Comparison of ENCODE assay signal across 11 cellular contexts in genomic region chr7:39464350-39465054, GRCh38.
DNase-seq lines count a peak whose midpoint lies in the region; ATAC-seq, FAIRE-seq and TF ChIP-seq lines count a peak whose summit lies in the region.
"Had no signal": no experiment of that assay in that cellular context is flagged by ENCODE, and none has a peak within 500 bp of the region (broad histone marks: within the 10 kb centered on the region; RNA-seq: fewer than 3 reads in every experiment).

No MANE protein-coding gene starts in this region.

- H3K36me3 Mint-ChIP-seq in activated CD4-positive, alpha-beta T cell treated with anti-CD3 and anti-CD28 coated beads for 36 hours (ENCODE audit: low read depth) = no peaks in the 10 kb centered on the region

- no peak for TF ChIP-seq POLR2A in H1 (IDR thresholded peaks at IDR 0.05; ENCODE audit: control extremely low read depth in 1 of 2, low read depth in 2 of 2, low read length in 2 of 2)

- H2BK12ac ChIP-seq in H1 (ENCODE audit: low read depth, low read length) = peak overlapping the region; percentile 77; the same call in 1 of the 2 replicates

- H3K4me1 Mint-ChIP-seq in activated CD4-positive, alpha-beta T cell treated with anti-CD3 and anti-CD28 coated beads for 36 hours = peaks cover 2% of the 10 kb centered on the region

- POLR2A ChIA-PET in H1 (lab: Charles Lee; ENCODE audit: partially characterized antibody) = no interaction called here
- POLR2A ChIA-PET in activated CD4-positive, alpha-beta T cell treated with anti-CD3 and anti-CD28 coated beads for 36 hours (lab: Charles Lee) = no interaction called here

- TF ChIP-seq RAD21 in H1 (IDR thresholded peaks at IDR 0.05 in 1 of 2, conservative IDR thresholded peaks at IDR 0.05 in 1 of 2; ENCODE audit: low read depth in 2 of 2, low read length in 2 of 2) = no peak

- H3K56ac ChIP-seq in H1 (replicated peaks; ENCODE audit: insufficient read length, low read depth, low read length) = no peak overlapping the region

- CTCF ChIA-PET in H1 (lab: Charles Lee; ENCODE audit: partially characterized antibody) = interaction anchor here (0.6 to 3.2 kb wide), 15 partner anchors 10 to 670 kb away, joined by 3 to 49 read pairs (median 4); no protein-coding TSS in a partner anchor
- CTCF ChIA-PET in activated CD4-positive, alpha-beta T cell treated with anti-CD3 and anti-CD28 coated beads for 36 hours (lab: Charles Lee) = interaction anchor here (0.9 to 5.4 kb wide), 8 partner anchors 10 to 662 kb away, joined by 3 to 35 read pairs (median 4); no protein-coding TSS in a partner anchor

- no peaks in the 10 kb centered on the region for H3K23me2 ChIP-seq in H1 (ENCODE audit: low read depth, low read length)

- no peak overlapping the region for H2BK5ac ChIP-seq in H1 (ENCODE audit: low read depth, low read length)

- no peaks in the 10 kb centered on the region for H3K9me3 Mint-ChIP-seq in activated CD4-positive, alpha-beta T cell treated with anti-CD3 and anti-CD28 coated beads for 36 hours (ENCODE audit: low read depth)
- H3K9me3 Mint-ChIP-seq: activated T-helper 2 cell treated with anti-CD3 and anti-CD28 coated beads, Interferon-gamma antibody, Interleukin-2, Interleukin-4, amounts not matched to agents 10 μg/mL and 5 μg/mL and 100 μg/mL, durations not matched to agents 14 hours and 24 hours and 36 hours had no signal

- no peaks in the 10 kb centered on the region for H4K20me1 ChIP-seq in H1 (replicated peaks in 1 of 2; ENCODE audit: control insufficient read depth in 1 of 2, insufficient read depth in 2 of 2, low read length in 2 of 2)

- no peak for TF ChIP-seq CTCF in H1 (IDR thresholded peaks at IDR 0.05; ENCODE audit: control extremely low read depth in 1 of 3, insufficient read depth in 1 of 3, low read depth in 1 of 3, low read length in 3 of 3)

- H3K4me3 ChIP-seq in H1 (ENCODE audit: extremely low read depth in 1 of 4, insufficient read depth in 2 of 4, low read depth in 3 of 4, low read length in 4 of 4) (no peak overlapping the region), skeletal muscle satellite cell (ENCODE audit: low read length) (no peak overlapping the region)

- no peaks in the 10 kb centered on the region for H3K27me3 ChIP-seq in H1 (replicated peaks in 1 of 4; ENCODE audit: control insufficient read depth in 3 of 4, extremely low read depth in 1 of 4, insufficient read depth in 3 of 4, low read length in 3 of 4)
- peaks cover 11% of the 10 kb centered on the region for H3K27me3 ChIP-seq in skeletal muscle satellite cell (ENCODE audit: control insufficient read depth, insufficient read depth, low read length)

- no peak overlapping the region for H2AK5ac ChIP-seq in H1 (ENCODE audit: low read depth, low read length)

- H4K5ac ChIP-seq in H1 (ENCODE audit: insufficient read length, low read depth, low read length) = no peak overlapping the region

- H3K9ac ChIP-seq in H1 (replicated peaks in 1 of 4; ENCODE audit: extremely low read depth in 1 of 4, low read depth in 3 of 4, low read length in 3 of 4) = no peak overlapping the region
- H3K9ac ChIP-seq in skeletal muscle satellite cell (ENCODE audit: low read depth, low read length) = no peak overlapping the region

- 82% methylated on average over 16 of the region's 16 CpGs; no CpG with 5 or more reads in 1 of the 2 experiments for WGBS in H1 (ENCODE audit: extremely low coverage in 1 of 2, insufficient coverage in 1 of 2, insufficient read length in 1 of 2, insufficient replicate concordance in 2 of 2, low coverage in 1 of 2, low lambda C conversion rate in 2 of 2, missing lambda C conversion rate in 1 of 2), 2 experiments

- peak overlapping the region; percentile 91; the same call in 1 of the 2 replicates for H2AFZ ChIP-seq in H1 (ENCODE audit: low read length)

- no peak overlapping the region; the same call in 1 of the 2 replicates for H2BK15ac ChIP-seq in H1 (ENCODE audit: low read length)

- no peaks in the 10 kb centered on the region for H3K79me2 ChIP-seq in H1 (ENCODE audit: control insufficient read depth in 1 of 2, insufficient read depth in 2 of 2, low read length in 2 of 2)

- H3K79me1 ChIP-seq in H1 (ENCODE audit: low read depth, low read length) = no peaks in the 10 kb centered on the region

- no peak overlapping the region for H3K18ac ChIP-seq in H1 (ENCODE audit: extremely low read depth, low read length)

- peaks cover 7% of the 10 kb centered on the region for H3K27me3 Mint-ChIP-seq in activated CD4-positive, alpha-beta T cell treated with anti-CD3 and anti-CD28 coated beads for 36 hours

- H3K14ac ChIP-seq in H1 (ENCODE audit: insufficient read length) = no peak overlapping the region

- H3K9me3 ChIP-seq in H1 (ENCODE audit: insufficient read depth in 2 of 2, low read depth in 1 of 2, low read length in 1 of 2) (no peaks in the 10 kb centered on the region), skeletal muscle satellite cell (replicated peaks; ENCODE audit: low read length) (no peaks in the 10 kb centered on the region)

- no peak overlapping the region for H3K4me2 ChIP-seq in H1 (ENCODE audit: insufficient read depth in 1 of 2, low read depth in 2 of 2, low read length in 2 of 2)
- H3K4me2 ChIP-seq in skeletal muscle satellite cell (ENCODE audit: low read length) = peak overlapping the region; percentile 37

- intact Hi-C loops in activated CD4-positive, alpha-beta T cell treated with anti-CD3 and anti-CD28 coated beads for 36 hours (cut with DNase I, micrococcal nuclease) = loop anchor here (1.0 to 5.0 kb wide), 6 partner anchors 53 to 1067 kb away; no protein-coding TSS in a partner anchor

- H3K27ac ChIP-seq in H1 (ENCODE audit: low read depth, low read length) = no peak overlapping the region

- peaks cover 0 to 4% (median 2%) of the 10 kb centered on the region in 4 experiments; a peak in 6 of 7 replicates for H3K4me1 ChIP-seq in H1 (replicated peaks in 1 of 4; ENCODE audit: control insufficient read depth in 3 of 4, insufficient read depth in 4 of 4, low read length in 3 of 4)
- peaks cover 3% of the 10 kb centered on the region for H3K4me1 ChIP-seq in skeletal muscle satellite cell (ENCODE audit: control insufficient read depth, insufficient read depth, low read length)

- peak; percentile 29 for ATAC-seq in GM19463 (IDR thresholded peaks at IDR 0.05; ENCODE audit: unreplicated experiment)
- ATAC-seq in HG02885 (IDR thresholded peaks at IDR 0.05; ENCODE audit: poor library complexity, unreplicated experiment) = peak; percentile 29
- ATAC-seq in activated CD4-positive, alpha-beta T cell treated with anti-CD3 and anti-CD28 coated beads for 36 hours = no peak
- ATAC-seq in GM19467 (IDR thresholded peaks at IDR 0.05; ENCODE audit: unreplicated experiment) = no peak

- no peak for FAIRE-seq in H1 (lab: Jason Lieb, UNC)

- no peak overlapping the region for H3K4ac ChIP-seq in H1 (replicated peaks; ENCODE audit: insufficient read length, low read depth, low read length)

- no peak overlapping the region for H2BK120ac ChIP-seq in H1 (replicated peaks; ENCODE audit: low read depth, low read length)

- H4K91ac ChIP-seq in H1 (replicated peaks; ENCODE audit: insufficient read length, low read length) = no peak overlapping the region

- H3K36me3 ChIP-seq in H1 (ENCODE audit: control insufficient read depth in 2 of 4, insufficient read depth in 4 of 4, low read length in 3 of 4) (no peaks in the 10 kb centered on the region), skeletal muscle satellite cell (ENCODE audit: insufficient read depth, low read length) (no peaks in the 10 kb centered on the region)

- no peak overlapping the region for H3K27ac Mint-ChIP-seq in activated CD4-positive, alpha-beta T cell treated with anti-CD3 and anti-CD28 coated beads for 36 hours
- H3K27ac Mint-ChIP-seq: activated T-helper 2 cell treated with anti-CD3 and anti-CD28 coated beads, Interferon-gamma antibody, Interleukin-2, Interleukin-4, amounts not matched to agents 10 μg/mL and 5 μg/mL and 100 μg/mL, durations not matched to agents 14 hours and 24 hours and 36 hours had no signal

- H3K4me3 Mint-ChIP-seq in activated CD4-positive, alpha-beta T cell treated with anti-CD3 and anti-CD28 coated beads for 36 hours = no peak overlapping the region

- no peak for TF ChIP-seq EP300 in H1 (IDR thresholded peaks at IDR 0.05; ENCODE audit: borderline replicate concordance in 1 of 2, low read depth in 2 of 2, low read length in 2 of 2)

- H2BK20ac ChIP-seq in H1 (ENCODE audit: low read length) = peak overlapping the region; percentile 15; the same call in 1 of the 2 replicates

- no peak overlapping the region for H3K23ac ChIP-seq in H1 (ENCODE audit: insufficient read length)

- H4K8ac ChIP-seq in H1 (ENCODE audit: extremely low read depth, insufficient read depth, low read length) = no peak overlapping the region

- no peak for DNase-seq in H1 (ENCODE audit: low read depth in 1 of 2, low spot score in 2 of 2)
- DNase-seq in activated CD4-positive, alpha-beta T cell treated with anti-CD3 and anti-CD28 coated beads for 36 hours = no peak
- DNase-seq in mesenteric fat pad (ENCODE audit: low spot score) = no peak
- DNase-seq in A172 (ENCODE audit: low spot score) = no peak
- DNase-seq: cerebellar nuclear complex, SHP77 treated with DMSO at 0.1 percent for 48 hours had no signal

TF ChIP-seq in H1, 55 proteins besides CTCF, POLR2A, EP300 and RAD21:
- TF ChIP-seq CBX8 (IDR thresholded peaks at IDR 0.05; ENCODE audit: borderline replicate concordance, low read depth, low read length) = no peak
- no peak for TF ChIP-seq SP1 (IDR thresholded peaks at IDR 0.05; ENCODE audit: low read depth, low read length)
- no peak for TF ChIP-seq CHD2 (IDR thresholded peaks at IDR 0.05; ENCODE audit: low read length)
- TF ChIP-seq JUN (IDR thresholded peaks at IDR 0.05; ENCODE audit: low read depth, low read length) = no peak
- TF ChIP-seq SP2 (IDR thresholded peaks at IDR 0.05; ENCODE audit: low read length) = no peak
- no peak for TF ChIP-seq SUZ12 (IDR thresholded peaks at IDR 0.05; ENCODE audit: low read length)
- TF ChIP-seq TAF7 (optimal IDR thresholded peaks at IDR 0.05; ENCODE audit: borderline replicate concordance, low read depth, low read length) = no peak
- TF ChIP-seq ZNF274 (IDR thresholded peaks at IDR 0.05; ENCODE audit: borderline replicate concordance, extremely low read depth, low read length) = no peak

Comparison
In these comparisons a context has a peak if more than half of its experiments do, and no peak if none do; other contexts are left out.
1. ATAC-seq: peak in GM19463 (single experiment) and HG02885 (single experiment); none in activated CD4-positive, alpha-beta T cell treated with anti-CD3 and anti-CD28 coated beads for 36 hours (single experiment) and GM19467 (single experiment).